8 cellular contexts compared by ENCODE assay signal in the genomic region with DNA sequence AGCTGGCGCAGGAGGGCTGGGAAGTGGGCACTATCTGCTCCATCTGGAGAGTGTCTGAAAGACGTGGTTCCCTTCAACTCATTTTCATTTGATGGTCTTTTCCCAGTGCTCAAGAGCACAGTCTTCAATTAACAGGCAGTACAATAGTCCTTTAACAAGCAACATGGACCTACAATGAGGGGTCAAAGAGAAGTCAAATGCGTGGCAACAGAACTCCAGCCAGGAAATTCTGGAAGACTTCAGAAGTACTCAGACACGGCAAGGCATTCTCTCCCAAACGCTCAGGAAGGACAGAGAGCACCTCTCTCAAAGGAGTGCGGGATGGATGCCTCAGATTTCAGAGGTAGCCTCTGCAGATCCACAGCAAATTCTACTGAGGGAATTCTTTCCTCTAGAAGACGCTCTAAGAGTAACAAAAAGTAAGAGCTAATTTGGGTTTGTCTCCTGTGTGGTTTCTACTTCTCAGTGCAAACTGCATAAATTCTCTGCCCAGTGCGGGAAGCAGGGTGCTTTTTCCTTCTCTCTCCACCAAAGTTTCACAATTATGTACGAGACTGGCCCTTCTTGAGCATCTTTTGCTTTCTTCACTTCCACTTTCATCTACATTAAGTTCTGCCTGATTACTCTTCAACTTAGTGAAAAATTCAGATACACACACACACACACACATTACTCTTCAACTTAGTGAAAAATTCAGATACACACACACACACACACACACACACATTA. TPM values are rescaled to one million over a fixed set of nuclear protein-coding genes. Genes with fewer than 3 reads are reported as not detected.
A peak's percentile ranks its signal among the peaks of the same experiment; 100 is the strongest.
DNase-seq lines count a peak whose midpoint lies in the region; ATAC-seq, FAIRE-seq and TF ChIP-seq lines count a peak whose summit lies in the region.
"Had no signal": no experiment of that assay in that cellular context is flagged by ENCODE, and none has a peak within 500 bp of the region (broad histone marks: within the 10 kb centered on the region; RNA-seq: fewer than 3 reads in every experiment).

No MANE protein-coding gene starts in this region.

- TF ChIP-seq CTCF in ascending aorta (IDR thresholded peaks at IDR 0.05) (no peak), Peyer's patch (IDR thresholded peaks at IDR 0.05) (no peak)

- H3K27me3 ChIP-seq in ascending aorta (no peaks in the 10 kb centered on the region), stomach smooth muscle (ENCODE audit: control insufficient read depth in 1 of 2, insufficient read depth in 2 of 2, low read length in 2 of 2) (no peaks in the 10 kb centered on the region), Peyer's patch (no peaks in the 10 kb centered on the region)

- H3K9ac ChIP-seq in stomach smooth muscle (ENCODE audit: low read length in 2 of 2) = peak overlapping the region in 1 of 2 donors; percentile 21

- DNase-seq in GM19239 (ENCODE audit: insufficient read length, low spot score) = peak; percentile 58
- no peak for DNase-seq in ascending aorta (ENCODE audit: low spot score in 2 of 2)
- no peak for DNase-seq in Peyer's patch
- DNase-seq in NCI-H2029 treated with DMSO at 0.1 percent for 48 hours (lab: John Stamatoyannopoulos, UW) = no peak

- ATAC-seq in HG02981 (IDR thresholded peaks at IDR 0.05; ENCODE audit: unreplicated experiment) (peak; percentile 56), HG03097 (IDR thresholded peaks at IDR 0.05; ENCODE audit: low FRiP score, unreplicated experiment) (no peak)

- H3K4me1 ChIP-seq in ascending aorta (peaks cover 19 to 47% of the 10 kb centered on the region in 2 donors), stomach smooth muscle (ENCODE audit: control insufficient read depth, insufficient read depth, low read length) (peaks cover 52% of the 10 kb centered on the region), Peyer's patch (peaks cover 0 to 50% (median 2%) of the 10 kb centered on the region in 4 donors)

- H3K27ac ChIP-seq in ascending aorta (peak overlapping the region in 1 of 2 donors; percentile 24), stomach smooth muscle (ENCODE audit: low read length) (peak overlapping the region; percentile 37), Peyer's patch (peak overlapping the region in 2 of 4 donors; percentile 48 to 64)

- H3K4me3 ChIP-seq in ascending aorta (peak overlapping the region; percentile 10 to 17), stomach smooth muscle (ENCODE audit: low read length in 2 of 2) (peak overlapping the region; percentile 29 to 44), Peyer's patch (no peak overlapping the region)

- TF ChIP-seq POLR2A in Peyer's patch (IDR thresholded peaks at IDR 0.05) = no peak

- peak; percentile 77 for FAIRE-seq in GM19239 (lab: Jason Lieb, UNC)
- FAIRE-seq: H1 had no signal

- H3K9me3 ChIP-seq in ascending aorta (no peaks in the 10 kb centered on the region), stomach smooth muscle (ENCODE audit: control insufficient read depth in 2 of 2, low read length in 2 of 2) (no peaks in the 10 kb centered on the region), Peyer's patch (no peaks in the 10 kb centered on the region)

- H3K36me3 ChIP-seq in ascending aorta (no peaks in the 10 kb centered on the region), stomach smooth muscle (ENCODE audit: control insufficient read depth in 2 of 2, insufficient read depth in 2 of 2, low read length in 2 of 2) (peaks cover 0 to 4% of the 10 kb centered on the region in 2 donors), Peyer's patch (no peaks in the 10 kb centered on the region)

- intact Hi-C loops in ascending aorta (cut with DNase I) = no loop called here

RNA-seq across cellular contexts. Expression of a gene that starts 56.4 kb away (rescaled TPM):
- total RNA-seq in ascending aorta = 9.7 TPM
- total RNA-seq in Peyer's patch = 10 to 100 TPM; 22.3 to 63.4 (median 55.7) TPM

Comparison
In these comparisons a context has a peak if more than half of its experiments do, and no peak if none do; other contexts are left out.
1. H3K4me3 ChIP-seq: peak in ascending aorta (2 of 2) and stomach smooth muscle (2 of 2); none in Peyer's patch (0 of 4).